8 cellular contexts compared by ENCODE assay signal in genomic region chrX:40580537-40581332, GRCh38. TPM values are rescaled to one million over a fixed set of nuclear protein-coding genes. Genes with fewer than 3 reads are reported as not detected.
A peak's percentile ranks its signal among the peaks of the same experiment; 100 is the strongest.
DNase-seq lines count a peak whose midpoint lies in the region; ATAC-seq and TF ChIP-seq lines count a peak whose summit lies in the region.

Gene ATP6AP2, plus strand, starts transcription at chrX:40580970. Its CDS starts 96 bp downstream, at chrX:40581066.

- TF ChIP-seq POLR2A in uterus (IDR thresholded peaks at IDR 0.05): peak; percentile 66 to 74

- peaks cover 0 to 8% of the 10 kb centered on the region in 2 donors for H3K4me1 ChIP-seq in ascending aorta
- no peaks in the 10 kb centered on the region for H3K4me1 ChIP-seq in right cardiac atrium (ENCODE audit: control insufficient read depth, insufficient read depth, low read length)
- H3K4me1 ChIP-seq in uterus: no peaks in the 10 kb centered on the region

- WGBS in right cardiac atrium: under 1% methylated on average over 83 of the region's 89 CpGs

- TF ChIP-seq CTCF in ascending aorta (IDR thresholded peaks at IDR 0.05) (no peak), uterus (IDR thresholded peaks at IDR 0.05) (no peak)

- peak within 1 kb of the TSS; percentile 86 to 91 for H3K27ac ChIP-seq in ascending aorta
- H3K27ac ChIP-seq in right cardiac atrium (ENCODE audit: low read length): peak within 1 kb of the TSS; percentile 90
- H3K27ac ChIP-seq in uterus: peak within 1 kb of the TSS; percentile 73 to 83

- H3K36me3 ChIP-seq in ascending aorta (no peaks in the 10 kb centered on the region), uterus (no peaks in the 10 kb centered on the region)

- ATAC-seq in GM18499 (IDR thresholded peaks at IDR 0.05; ENCODE audit: insufficient read depth, unreplicated experiment): peak; percentile 95
- peak; percentile 96 for ATAC-seq in HG02943 (IDR thresholded peaks at IDR 0.05; ENCODE audit: low read depth, unreplicated experiment)
- peak; percentile 99 for ATAC-seq in right cardiac atrium

- intact Hi-C loops in T-helper 2 cell treated with Interferon-gamma antibody and Interleukin-4, amounts not matched to agents 100 ng/mL and 5 ng/mL, for 36 hours (cut with micrococcal nuclease): loop anchor here (1.0 to 10.0 kb wide), 3 partner anchors 67 to 754 kb away; partner anchors contain the start of genes CXorf38, DDX3X and MED14
- intact Hi-C loops in ascending aorta (cut with DNase I) (loop anchor here (1.0 kb wide), 1 partner anchor 67 kb away; the partner anchor contains the start of gene CXorf38), right cardiac atrium (cut with DNase I) (no loop called here), uterus (cut with DNase I; ENCODE audit: low total_unique reads) (no loop called here)

- H3K27me3 ChIP-seq in ascending aorta: no peaks in the 10 kb centered on the region
- no peaks in the 10 kb centered on the region for H3K27me3 ChIP-seq in right cardiac atrium (ENCODE audit: control insufficient read depth, insufficient read depth)
- no peaks in the 10 kb centered on the region for H3K27me3 ChIP-seq in uterus

- H3K4me3 ChIP-seq in ascending aorta (peak within 1 kb of the TSS; percentile 60 to 85), right cardiac atrium (ENCODE audit: low read length) (peak within 1 kb of the TSS; percentile 85), uterus (peak within 1 kb of the TSS; percentile 39 to 60)

- peak; percentile 88 for DNase-seq in NCI-H187 treated with DMSO at 0.1 percent for 48 hours (lab: John Stamatoyannopoulos, UW)
- peak; percentile 78 to 96 for DNase-seq in ascending aorta (ENCODE audit: low spot score in 2 of 2)
- DNase-seq in right cardiac atrium: peak; percentile 90 to 96 (median 96)
- peak; percentile 69 for DNase-seq in pulmonary artery endothelial cell (ENCODE audit: low read depth, low spot score)
- peak; percentile 87 to 91 for DNase-seq in uterus

- no peaks in the 10 kb centered on the region for H3K9me3 ChIP-seq in ascending aorta
- H3K9me3 ChIP-seq in right cardiac atrium (ENCODE audit: control insufficient read depth, low read length): no peaks in the 10 kb centered on the region
- H3K9me3 ChIP-seq in uterus: no peaks in the 10 kb centered on the region

RNA-seq across cellular contexts. Expression of gene ATP6AP2, which starts in this region (rescaled TPM):
- 62.5 and 79.1 TPM in 2 replicates for total RNA-seq in T-helper 2 cell treated with Interferon-gamma antibody and Interleukin-4, amounts not matched to agents 100 ng/mL and 5 ng/mL, for 36 hours
- 61.9 TPM for total RNA-seq in ascending aorta
- 10 to 100 TPM; 52.3 to 62.5 (median 62.1) TPM for total RNA-seq in right cardiac atrium
- polyA plus RNA-seq in right cardiac atrium: 48.0 TPM
- total RNA-seq in pulmonary artery endothelial cell: 85.7 and 105 TPM in 2 replicates
- total RNA-seq in uterus: 100 to 1,000 TPM in 1 of 4 donors, 10 to 100 TPM in 3; 66.8 to 130 (median 94.5) TPM

Comparison
In these comparisons a context has a peak if more than half of its experiments do, and no peak if none do; other contexts are left out.
1. Peak in every context shown above with its lines: DNase-seq, ATAC-seq, H3K4me3 ChIP-seq and H3K27ac ChIP-seq.
2. intact Hi-C loops: an anchor here in T-helper 2 cell treated with Interferon-gamma antibody and Interleukin-4, amounts not matched to agents 100 ng/mL and 5 ng/mL, for 36 hours (1.0 to 10.0 kb wide) and ascending aorta (1.0 kb wide); none called in right cardiac atrium and uterus.